ENCODE assay signal across 9 cellular contexts in genomic region chr4:142404191-142404611, GRCh38.
DNase-seq lines count a peak whose midpoint lies in the region; ATAC-seq, FAIRE-seq and TF ChIP-seq lines count a peak whose summit lies in the region.
"Had no signal": no experiment of that assay in that cellular context is flagged by ENCODE, and none has a peak within 500 bp of the region (broad histone marks: within the 10 kb centered on the region; RNA-seq: fewer than 3 reads in every experiment).

No MANE protein-coding gene starts in this region.

- no peaks in the 10 kb centered on the region for H3K9me3 Mint-ChIP-seq in astrocyte (ENCODE audit: unreplicated experiment)
- H3K9me3 Mint-ChIP-seq in mesothelial cell of epicardium: no peaks in the 10 kb centered on the region
- no peaks in the 10 kb centered on the region for H3K9me3 Mint-ChIP-seq in endodermal cell
- H3K9me3 Mint-ChIP-seq: stimulated activated naive B cell treated with anti-CD40 and anti-IgM and Interleukin-4, amounts not matched to agents 10 μg/mL and 1 μg/mL and 100 μg/mL, for 72 hours had no signal

- H3K79me2 ChIP-seq in astrocyte (ENCODE audit: insufficient read depth, low read length): peaks cover 6% of the 10 kb centered on the region

- H2AFZ ChIP-seq in astrocyte (ENCODE audit: low read depth, low read length): no peak overlapping the region

- peak; percentile 32 for DNase-seq in Right ventricle myocardium inferior (ENCODE audit: missing footprints)
- DNase-seq in cardiac septum (ENCODE audit: low spot score): no peak
- peak; percentile 83 for DNase-seq in astrocyte (ENCODE audit: low read depth)
- no peak for DNase-seq in mesothelial cell of epicardium (ENCODE audit: low spot score in 2 of 2, unreplicated experiment in 2 of 2)
- DNase-seq in endodermal cell: no peak
- DNase-seq: stimulated activated naive B cell treated with anti-CD40 and anti-IgM and Interleukin-4, amounts not matched to agents 10 μg/mL and 1 μg/mL and 100 μg/mL, for 72 hours had no signal

- WGBS in endodermal cell (ENCODE audit: insufficient coverage in 1 of 2, insufficient read length in 1 of 2), 2 experiments: 92% methylated on average over 3 of the region's 3 CpGs; no CpG with 5 or more reads in 1 of the 2 experiments

- no peaks in the 10 kb centered on the region for H3K9me3 ChIP-seq in astrocyte (ENCODE audit: insufficient read depth, low read depth, low read length)
- H3K9me3 ChIP-seq in endodermal cell (ENCODE audit: control insufficient read depth, low read length): no peaks in the 10 kb centered on the region

- H3K36me3 Mint-ChIP-seq in astrocyte (ENCODE audit: low read depth, unreplicated experiment) (no peaks in the 10 kb centered on the region), mesothelial cell of epicardium (no peaks in the 10 kb centered on the region), endodermal cell (ENCODE audit: low read depth) (no peaks in the 10 kb centered on the region)
- H3K36me3 Mint-ChIP-seq: stimulated activated naive B cell treated with anti-CD40 and anti-IgM and Interleukin-4, amounts not matched to agents 10 μg/mL and 1 μg/mL and 100 μg/mL, for 72 hours had no signal

- H3K27me3 Mint-ChIP-seq in astrocyte (ENCODE audit: low read depth, unreplicated experiment) (no peaks in the 10 kb centered on the region), mesothelial cell of epicardium (ENCODE audit: low read depth) (no peaks in the 10 kb centered on the region), endodermal cell (ENCODE audit: insufficient read depth) (no peaks in the 10 kb centered on the region)

- H3K27me3 ChIP-seq in astrocyte (ENCODE audit: insufficient read depth, low read length) (no peaks in the 10 kb centered on the region), endodermal cell (ENCODE audit: control insufficient read depth, insufficient read depth, low read length, poor library complexity, severe bottlenecking) (no peaks in the 10 kb centered on the region)

- no peaks in the 10 kb centered on the region for H4K20me1 ChIP-seq in astrocyte (ENCODE audit: insufficient read depth, low read length)

- peak overlapping the region; percentile 83 for H3K4me2 ChIP-seq in astrocyte (ENCODE audit: low read length)

- no peak for FAIRE-seq in astrocyte (lab: Jason Lieb, UNC)

- intact Hi-C loops in Right ventricle myocardium inferior (cut with DNase I) (no loop called here), cardiac septum (cut with DNase I) (loop anchor here (5.0 kb wide), 1 partner anchor 52 kb away; no protein-coding TSS in a partner anchor)

- H3K27ac ChIP-seq in astrocyte (ENCODE audit: low read depth, low read length) (peak overlapping the region; percentile 89), endodermal cell (ENCODE audit: low read depth, low read length) (no peak overlapping the region)

- H3K4me3 ChIP-seq in astrocyte (ENCODE audit: insufficient read depth, low read depth, low read length): peak overlapping the region; percentile 63
- no peak overlapping the region for H3K4me3 ChIP-seq in endodermal cell (ENCODE audit: low read length)

- H3K4me1 Mint-ChIP-seq in astrocyte (ENCODE audit: low read depth, unreplicated experiment) (peaks cover 56% of the 10 kb centered on the region), mesothelial cell of epicardium (peaks cover 62% of the 10 kb centered on the region), endodermal cell (peaks cover 35% of the 10 kb centered on the region)

- H3K27ac Mint-ChIP-seq in astrocyte (ENCODE audit: unreplicated experiment) (no peak overlapping the region), mesothelial cell of epicardium (peak overlapping the region; percentile 97), endodermal cell (no peak overlapping the region)
- H3K27ac Mint-ChIP-seq: stimulated activated naive B cell treated with anti-CD40 and anti-IgM and Interleukin-4, amounts not matched to agents 10 μg/mL and 1 μg/mL and 100 μg/mL, for 72 hours had no signal

- H3K9ac ChIP-seq in astrocyte (ENCODE audit: low read length) (peak overlapping the region; percentile 83), endodermal cell (ENCODE audit: extremely low read depth, low read length, poor library complexity, severe bottlenecking) (no peak overlapping the region)

- H3K4me3 Mint-ChIP-seq in astrocyte (ENCODE audit: unreplicated experiment) (no peak overlapping the region), mesothelial cell of epicardium (peak overlapping the region; percentile 81), endodermal cell (no peak overlapping the region)

- no peaks in the 10 kb centered on the region for H3K36me3 ChIP-seq in astrocyte (ENCODE audit: insufficient read depth, low read length)
- H3K36me3 ChIP-seq in endodermal cell (ENCODE audit: control insufficient read depth, insufficient read depth, low read length): no peaks in the 10 kb centered on the region

- peaks cover 54% of the 10 kb centered on the region for H3K4me1 ChIP-seq in astrocyte (ENCODE audit: insufficient read depth, low read length)
- peaks cover 8% of the 10 kb centered on the region for H3K4me1 ChIP-seq in endodermal cell (ENCODE audit: control insufficient read depth, insufficient read depth, low read length)

- no peak for TF ChIP-seq CTCF in astrocyte (IDR thresholded peaks at IDR 0.05; ENCODE audit: insufficient read depth, low read depth, low read length)
- TF ChIP-seq CTCF in mesothelial cell of epicardium (IDR thresholded peaks at IDR 0.05; ENCODE audit: unreplicated experiment): no peak
- TF ChIP-seq CTCF in endodermal cell (conservative IDR thresholded peaks at IDR 0.05): no peak

- no peak for ATAC-seq in Right ventricle myocardium inferior
- ATAC-seq in HG03097 (IDR thresholded peaks at IDR 0.05; ENCODE audit: low FRiP score, unreplicated experiment): no peak
- no peak for ATAC-seq in GM21619 (IDR thresholded peaks at IDR 0.05; ENCODE audit: unreplicated experiment)
- no peak for ATAC-seq in HG03045 (IDR thresholded peaks at IDR 0.05; ENCODE audit: unreplicated experiment)

Comparison
In these comparisons a context has a peak if more than half of its experiments do, and no peak if none do; other contexts are left out.
1. DNase-seq: peak in Right ventricle myocardium inferior (single experiment) and astrocyte (single experiment); none in cardiac septum (single experiment), mesothelial cell of epicardium (0 of 2) and endodermal cell (single experiment).